18 cellular contexts compared by ENCODE assay signal in genomic region chr16:85704900-85705846, GRCh38. TPM values are rescaled to one million over a fixed set of nuclear protein-coding genes. Genes with fewer than 3 reads are reported as not detected.
DNase-seq lines count a peak whose midpoint lies in the region; ATAC-seq, FAIRE-seq and TF ChIP-seq lines count a peak whose summit lies in the region.
"Had no signal": no experiment of that assay in that cellular context is flagged by ENCODE, and none has a peak within 500 bp of the region (broad histone marks: within the 10 kb centered on the region; RNA-seq: fewer than 3 reads in every experiment).

No MANE protein-coding gene starts in this region.

- BruUV-seq in Panc1 (replicated peaks; lab: Mats Ljungman, UMichigan) (no TSS peak), PC-9 (replicated peaks; lab: Mats Ljungman, UMichigan) (no TSS peak)

- POLR2A ChIA-PET in Panc1 (lab: Charles Lee): no interaction called here
- POLR2A ChIA-PET in PC-9 (lab: Charles Lee; ENCODE audit: unreplicated experiment): no interaction called here

- H3K4me1 ChIP-seq in Panc1 (ENCODE audit: control insufficient read depth, insufficient read depth, low read length) (no peaks in the 10 kb centered on the region), kidney (ENCODE audit: control insufficient read depth in 1 of 2, insufficient read depth in 1 of 2, low read depth in 1 of 2, low read length in 2 of 2) (no peaks in the 10 kb centered on the region), pancreas (no peaks in the 10 kb centered on the region), PC-9 (replicated peaks; ENCODE audit: insufficient read depth) (no peaks in the 10 kb centered on the region), BE2C (no peaks in the 10 kb centered on the region)
- H3K4me1 ChIP-seq: BLaER1, Peyer's patch had no signal

- DNase-seq in Right ventricle myocardium inferior (ENCODE audit: missing footprints) (peak; percentile 23), left ventricle myocardium superior (no peak), Panc1 (ENCODE audit: low read depth, low spot score) (no peak), kidney (no peak), pancreas (no peak), PC-9 (no peak), T1000 (lab: John Stamatoyannopoulos, UW) (no peak), BE2C (no peak)
- DNase-seq: DMS 273 treated with DMSO at 0.1 percent for 48 hours, EL, NCI-H1048, NCI-H146, NCI-H2081 treated with DMSO at 0.1 percent for 48 hours, NCI-H510A treated with DMSO at 0.1 percent for 48 hours, NCI-H82, Peyer's patch, SIG-M5 had no signal

- H3K4me3 ChIP-seq in Panc1 (ENCODE audit: low read depth in 2 of 2, low read length in 2 of 2) (no peak overlapping the region), kidney (ENCODE audit: low read length in 2 of 2) (no peak overlapping the region), pancreas (no peak overlapping the region), PC-9 (no peak overlapping the region), BE2C (ENCODE audit: low read depth, low read length) (no peak overlapping the region)
- H3K4me3 ChIP-seq: BLaER1, Peyer's patch had no signal

- FAIRE-seq in kidney (lab: Jason Lieb, UNC): no peak
- FAIRE-seq in pancreas (lab: Jason Lieb, UNC): no peak

- no peaks in the 10 kb centered on the region for H3K27me3 ChIP-seq in Panc1 (ENCODE audit: control insufficient read depth, insufficient read depth, low read length)
- no peaks in the 10 kb centered on the region for H3K27me3 ChIP-seq in pancreas
- H3K27me3 ChIP-seq in PC-9 (ENCODE audit: insufficient read depth, low read depth): no peaks in the 10 kb centered on the region
- H3K27me3 ChIP-seq in BE2C: no peaks in the 10 kb centered on the region
- H3K27me3 ChIP-seq: BLaER1, Peyer's patch had no signal

- WGBS in pancreas, 2 donors: 84 to 90% methylated on average over 20 of the region's 20 CpGs

- ATAC-seq in Right ventricle myocardium inferior: no peak
- ATAC-seq in left ventricle myocardium superior: no peak
- ATAC-seq in Panc1: peak; percentile 55; the same call in 1 of the 2 replicates
- ATAC-seq in pancreas: peak in 3 of 4 donors; percentile 31 to 57 (median 56)

- TF ChIP-seq CTCF in Panc1 (IDR thresholded peaks at IDR 0.05): no peak
- TF ChIP-seq CTCF in kidney (IDR thresholded peaks at IDR 0.05; ENCODE audit: borderline replicate concordance, extremely low read depth, insufficient read depth): peak; percentile 2
- no peak for TF ChIP-seq CTCF in pancreas (IDR thresholded peaks at IDR 0.05)
- TF ChIP-seq CTCF in PC-9 (conservative IDR thresholded peaks at IDR 0.05): no peak
- TF ChIP-seq CTCF in BE2C (IDR thresholded peaks at IDR 0.05; ENCODE audit: low read depth, low read length): no peak

- H2AFZ ChIP-seq in PC-9: no peak overlapping the region

- H4K20me1 ChIP-seq in PC-9 (ENCODE audit: insufficient read depth): no peaks in the 10 kb centered on the region
- H4K20me1 ChIP-seq: BLaER1 had no signal

- H3K4me2 ChIP-seq in PC-9: no peak overlapping the region
- H3K4me2 ChIP-seq: BLaER1 had no signal

- no peaks in the 10 kb centered on the region for H3K9me2 ChIP-seq in PC-9 (ENCODE audit: insufficient read depth)

- CTCF ChIA-PET in Panc1 (lab: Charles Lee): no interaction called here
- CTCF ChIA-PET in PC-9 (lab: Charles Lee): no interaction called here

- intact Hi-C loops in Right ventricle myocardium inferior (cut with DNase I): no loop called here
- intact Hi-C loops in left ventricle myocardium superior (cut with micrococcal nuclease): no loop called here
- intact Hi-C loops in Panc1 (cut with micrococcal nuclease; ENCODE audit: unreplicated experiment): no loop called here
- intact Hi-C loops in kidney (cut with DNase I): no loop called here
- intact Hi-C loops in pancreas (cut with DNase I): no loop called here
- intact Hi-C loops in PC-9 (cut with micrococcal nuclease; ENCODE audit: unreplicated experiment): no loop called here

- H3K36me3 ChIP-seq in Panc1 (ENCODE audit: control insufficient read depth, insufficient read depth, low read length): no peaks in the 10 kb centered on the region
- no peaks in the 10 kb centered on the region for H3K36me3 ChIP-seq in kidney (ENCODE audit: control insufficient read depth in 1 of 2, insufficient read depth in 2 of 2, low read length in 2 of 2)
- no peaks in the 10 kb centered on the region for H3K36me3 ChIP-seq in pancreas
- H3K36me3 ChIP-seq in PC-9 (ENCODE audit: low read depth): no peaks in the 10 kb centered on the region; the same call in 1 of the 2 replicates
- H3K36me3 ChIP-seq in BE2C: no peaks in the 10 kb centered on the region
- H3K36me3 ChIP-seq: Peyer's patch had no signal

- H3K9ac ChIP-seq in kidney (ENCODE audit: low read length in 2 of 2): no peak overlapping the region
- H3K9ac ChIP-seq: BLaER1 had no signal

- H3K9me3 ChIP-seq in Panc1 (ENCODE audit: control insufficient read depth, insufficient read depth, low read depth, low read length) (no peaks in the 10 kb centered on the region), kidney (ENCODE audit: control insufficient read depth in 1 of 2, low read length in 2 of 2) (no peaks in the 10 kb centered on the region), pancreas (no peaks in the 10 kb centered on the region), PC-9 (ENCODE audit: insufficient read depth, low read depth) (no peaks in the 10 kb centered on the region), BE2C (no peaks in the 10 kb centered on the region)
- H3K9me3 ChIP-seq: BLaER1, Peyer's patch had no signal

- H3K27ac ChIP-seq in Panc1 (ENCODE audit: low read length): no peak overlapping the region
- H3K27ac ChIP-seq in kidney (ENCODE audit: low read depth in 2 of 2, low read length in 2 of 2): no peak overlapping the region
- H3K27ac ChIP-seq in pancreas: no peak overlapping the region
- no peak overlapping the region for H3K27ac ChIP-seq in PC-9
- H3K27ac ChIP-seq: BLaER1, Peyer's patch had no signal

- no peaks in the 10 kb centered on the region for H3K79me2 ChIP-seq in PC-9 (ENCODE audit: low read depth)

- H3F3A ChIP-seq in PC-9 (ENCODE audit: insufficient read depth, low read depth): no peaks in the 10 kb centered on the region; the same call in 1 of the 2 replicates

- in situ Hi-C loops in Panc1 (cut with HindIII; ENCODE audit: low pct_unique_long_range_greater_than_20kb, low sequenced_read_pairs): no loop called here

RNA-seq across cellular contexts. Expression of gene GINS2, which starts 16.4 kb away (rescaled TPM):
- total RNA-seq in Right ventricle myocardium inferior: 1.4 TPM
- total RNA-seq in left ventricle myocardium superior: 0.42 TPM
- total RNA-seq in Panc1 (2021; ENCODE audit: unreplicated experiment): 12.0 TPM
- polyA plus RNA-seq in Panc1 (2012; ENCODE audit: insufficient read length): 4.2 TPM
- total RNA-seq in kidney: 0.88 TPM
- polyA plus RNA-seq in kidney (ENCODE audit: insufficient read depth, low read depth, low replicate concordance): 0.97 TPM
- 1 to 10 TPM in 2 of 6 donors, under 1 TPM in 4; 0.37 to 1.6 (median 0.71) TPM for total RNA-seq in pancreas
- 1 to 10 TPM in 1 of 2 donors, under 1 TPM in 1; 0.76 to 1.9 TPM for polyA plus RNA-seq in pancreas
- 18.4 and 20.2 TPM in 2 replicates for total RNA-seq in PC-9 (2021)
- polyA plus RNA-seq in BE2C (2012; ENCODE audit: insufficient read depth, insufficient read length, low read depth): 6.0 TPM

RNA-seq across cellular contexts. Expression of gene C16orf74, which starts 45.7 kb away (rescaled TPM):
- total RNA-seq in Right ventricle myocardium inferior (0.95 TPM), left ventricle myocardium superior (1.7 TPM), Panc1 (2021; ENCODE audit: unreplicated experiment) (1.5 TPM), kidney (3.5 TPM), pancreas (under 1 TPM; 0.37 to 0.87 (median 0.61) TPM), PC-9 (2021) (44.3 and 51.6 TPM in 2 replicates)
- polyA plus RNA-seq in Panc1 (2012; ENCODE audit: insufficient read length): 2.3 TPM
- polyA plus RNA-seq in kidney (ENCODE audit: insufficient read depth, low read depth, low replicate concordance) (4.6 TPM), pancreas (1 to 10 TPM in 1 of 2 donors, under 1 TPM in 1; 0.84 to 1.3 TPM)
- polyA plus RNA-seq in BE2C (2012; ENCODE audit: insufficient read depth, insufficient read length, low read depth): 1.4 TPM

Comparison
In these comparisons a context has a peak if more than half of its experiments do, and no peak if none do; other contexts are left out.
1. ATAC-seq: peak in Panc1 (single experiment) and pancreas (3 of 4); none in Right ventricle myocardium inferior (single experiment) and left ventricle myocardium superior (single experiment).
2. RNA of gene C16orf74, which starts 45.7 kb away (total RNA-seq): 44.3 to 51.6 TPM in PC-9; 3.5 TPM in kidney (single experiment), 1.7 TPM in left ventricle myocardium superior (single experiment), 1.5 TPM in Panc1 (single experiment), 0.95 TPM in Right ventricle myocardium inferior (single experiment) and 0.37 to 0.87 TPM in pancreas; every median in the first group is over 10 times any median in the second.